Comparison of ENCODE assay signal across 22 cellular contexts in the genomic region with DNA sequence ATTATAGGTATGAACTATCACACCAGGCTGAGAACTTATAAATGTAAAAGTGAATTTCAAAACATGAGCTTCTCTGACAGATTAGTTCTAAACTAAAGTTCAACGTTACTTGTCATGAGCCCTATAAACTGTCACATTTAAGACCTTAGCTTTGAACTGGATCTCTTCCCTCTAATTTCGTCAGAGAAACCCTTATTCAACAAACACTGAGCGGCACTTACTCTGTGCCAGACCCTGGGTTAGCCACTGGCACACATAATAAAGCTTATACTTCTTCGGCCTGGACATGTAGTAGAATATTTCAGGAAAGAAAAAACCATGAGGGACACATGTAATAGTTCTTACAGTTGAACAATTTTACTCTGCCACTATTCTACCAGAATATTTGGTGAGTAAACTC. TPM values are rescaled to one million over a fixed set of nuclear protein-coding genes. Genes with fewer than 3 reads are reported as not detected.
DNase-seq lines count a peak whose midpoint lies in the region; ATAC-seq, FAIRE-seq and TF ChIP-seq lines count a peak whose summit lies in the region.
"Had no signal": no experiment of that assay in that cellular context is flagged by ENCODE, and none has a peak within 500 bp of the region (broad histone marks: within the 10 kb centered on the region; RNA-seq: fewer than 3 reads in every experiment).

No MANE protein-coding gene starts in this region.

- no peak overlapping the region for H2AFZ ChIP-seq in GM12878 (ENCODE audit: control insufficient read depth, low read depth, low read length)

- no peak overlapping the region for H3K9ac ChIP-seq in GM12878 (ENCODE audit: control insufficient read depth, insufficient read depth, low read length)

- TF ChIP-seq EP300 in GM12878 (IDR thresholded peaks at IDR 0.05; ENCODE audit: borderline replicate concordance in 1 of 2, control insufficient read depth in 1 of 2, low read depth in 2 of 2, low read length in 2 of 2) = no peak

- H3K79me2 ChIP-seq in GM12878 (ENCODE audit: control insufficient read depth, insufficient read depth, low read length) = peaks cover 88% of the 10 kb centered on the region

- no peak overlapping the region for H3K4me3 Mint-ChIP-seq in CD4-positive, CD25-positive, alpha-beta regulatory T cell
- H3K4me3 Mint-ChIP-seq in CD8-positive, alpha-beta memory T cell = no peak overlapping the region
- H3K4me3 Mint-ChIP-seq in natural killer cell = no peak overlapping the region
- H3K4me3 Mint-ChIP-seq in naive thymus-derived CD8-positive, alpha-beta T cell = no peak overlapping the region
- H3K4me3 Mint-ChIP-seq: activated naive CD4-positive, alpha-beta T cell treated with anti-CD3 and anti-CD28 coated beads for 36 hours; HFFc6; neural crest cell; stimulated activated effector memory CD8-positive, alpha-beta T cell treated with anti-CD3 and anti-CD28 coated beads, Interleukin-12 subunit alpha, Interleukin-12 subunit beta, amount 100 ng/mL, for 72 hours had no signal

- no peak overlapping the region for H3K4me2 ChIP-seq in GM12878 (ENCODE audit: control insufficient read depth, insufficient read depth)

- H3K4me1 Mint-ChIP-seq in CD4-positive, CD25-positive, alpha-beta regulatory T cell = peaks cover 28 to 84% (median 60%) of the 10 kb centered on the region in 4 donors
- peaks cover 67 to 82% (median 79%) of the 10 kb centered on the region in 3 donors for H3K4me1 Mint-ChIP-seq in CD8-positive, alpha-beta memory T cell
- H3K4me1 Mint-ChIP-seq in natural killer cell = peaks cover 43 to 62% of the 10 kb centered on the region in 2 donors
- H3K4me1 Mint-ChIP-seq in naive thymus-derived CD8-positive, alpha-beta T cell = peaks cover 33 to 68% (median 52%) of the 10 kb centered on the region in 4 donors

- no peak for DNase-seq in CD4-positive, CD25-positive, alpha-beta regulatory T cell
- no peak for DNase-seq in CD8-positive, alpha-beta memory T cell
- DNase-seq in GM12878 (ENCODE audit: low read depth, low spot score) = no peak
- DNase-seq in natural killer cell = no peak
- DNase-seq in naive thymus-derived CD8-positive, alpha-beta T cell = no peak
- DNase-seq in KG1 (lab: John Stamatoyannopoulos, UW) = no peak
- DNase-seq: activated CD4-positive, alpha-beta T cell treated with anti-CD3 and anti-CD28 coated beads for 48 hours; activated naive CD4-positive, alpha-beta T cell treated with anti-CD3 and anti-CD28 coated beads for 36 hours; activated T-cell treated with anti-CD3 and anti-CD28 coated beads for 4 hours; Calu3; HFFc6; kidney; NCI-H146; NCI-H748 treated with DMSO at 0.1 percent for 48 hours; OCI-M1; stimulated activated CD4-positive, alpha-beta T cell treated with anti-CD3 and anti-CD28 coated beads, Interleukin-15, amount 100 ng/mL, for 24 hours; tibial artery had no signal

- intact Hi-C loops in GM12878 (cut with micrococcal nuclease; ENCODE audit: unreplicated experiment) (no loop called here), natural killer cell (cut with micrococcal nuclease) (no loop called here)

- H3K4me1 ChIP-seq in CD4-positive, CD25-positive, alpha-beta regulatory T cell (ENCODE audit: control insufficient read depth, insufficient read depth, low read length, poor library complexity, severe bottlenecking) = peaks cover 50% of the 10 kb centered on the region
- H3K4me1 ChIP-seq in CD8-positive, alpha-beta memory T cell (ENCODE audit: insufficient read depth, low read length) = peaks cover 26% of the 10 kb centered on the region
- H3K4me1 ChIP-seq in GM12878 (ENCODE audit: control insufficient read depth, insufficient read depth, low read length) = peaks cover 29% of the 10 kb centered on the region

- TF ChIP-seq RAD21 in GM12878 (IDR thresholded peaks at IDR 0.05; ENCODE audit: insufficient read depth, low read depth, low read length) = no peak

- peaks cover 6% of the 10 kb centered on the region for H3K36me3 Mint-ChIP-seq in CD4-positive, CD25-positive, alpha-beta regulatory T cell
- peaks cover 0 to 11% (median 5%) of the 10 kb centered on the region in 3 donors for H3K36me3 Mint-ChIP-seq in CD8-positive, alpha-beta memory T cell
- no peaks in the 10 kb centered on the region for H3K36me3 Mint-ChIP-seq in natural killer cell
- H3K36me3 Mint-ChIP-seq in naive thymus-derived CD8-positive, alpha-beta T cell = peaks cover 0 to 5% (median 0%) of the 10 kb centered on the region in 3 donors

- BruUV-seq in GM12878 (replicated peaks; lab: Mats Ljungman, UMichigan) = no TSS peak

- TF ChIP-seq POLR2A in GM12878 (IDR thresholded peaks at IDR 0.05; ENCODE audit: low read depth, low read length) = no peak

- H3K27me3 ChIP-seq in CD4-positive, CD25-positive, alpha-beta regulatory T cell (ENCODE audit: control insufficient read depth, insufficient read depth, low read length) = no peaks in the 10 kb centered on the region
- H3K27me3 ChIP-seq in CD8-positive, alpha-beta memory T cell (ENCODE audit: insufficient read depth, low read length, poor library complexity, severe bottlenecking) = no peaks in the 10 kb centered on the region
- H3K27me3 ChIP-seq in GM12878 (replicated peaks in 1 of 2; ENCODE audit: control insufficient read depth in 2 of 2, insufficient read depth in 2 of 2, low read length in 1 of 2) = no peaks in the 10 kb centered on the region
- H3K27me3 ChIP-seq: tibial artery had no signal

- CTCF ChIA-PET in CD8-positive, alpha-beta memory T cell (lab: Charles Lee) = no interaction called here
- CTCF ChIA-PET in GM12878 (lab: Yijun Ruan, JAX) = interaction anchor here (0.6 to 1.8 kb wide), 7 partner anchors 16 to 534 kb away, joined by 3 to 13 read pairs (median 3); no protein-coding TSS in a partner anchor

- WGBS in GM12878 (ENCODE audit: insufficient coverage, insufficient replicate concordance, low lambda C conversion rate, missing lambda C conversion rate) = 95% methylated on average over 4 of the region's 4 CpGs

- no peak for FAIRE-seq in GM12878 (lab: Jason Lieb, UNC)
- FAIRE-seq: colon, endometrium, kidney had no signal

- no peaks in the 10 kb centered on the region for H3K27me3 Mint-ChIP-seq in CD4-positive, CD25-positive, alpha-beta regulatory T cell
- no peaks in the 10 kb centered on the region for H3K27me3 Mint-ChIP-seq in CD8-positive, alpha-beta memory T cell
- no peaks in the 10 kb centered on the region for H3K27me3 Mint-ChIP-seq in natural killer cell (ENCODE audit: low read depth in 2 of 2)
- no peaks in the 10 kb centered on the region for H3K27me3 Mint-ChIP-seq in naive thymus-derived CD8-positive, alpha-beta T cell

- H3K27ac Mint-ChIP-seq in CD4-positive, CD25-positive, alpha-beta regulatory T cell = peak overlapping the region in 2 of 3 donors; percentile 36 to 44
- H3K27ac Mint-ChIP-seq in CD8-positive, alpha-beta memory T cell = peak overlapping the region; percentile 7 to 79 (median 51)
- H3K27ac Mint-ChIP-seq in natural killer cell = peak overlapping the region; percentile 54 to 60
- peak overlapping the region in 5 of 10 donors; percentile 22 to 72 (median 36) for H3K27ac Mint-ChIP-seq in naive thymus-derived CD8-positive, alpha-beta T cell
- H3K27ac Mint-ChIP-seq: activated naive CD4-positive, alpha-beta T cell treated with anti-CD3 and anti-CD28 coated beads for 36 hours; HFFc6; stimulated activated effector memory CD8-positive, alpha-beta T cell treated with anti-CD3 and anti-CD28 coated beads, Interleukin-12 subunit alpha, Interleukin-12 subunit beta, amount 100 ng/mL, for 72 hours had no signal

- in situ Hi-C loops in GM12878 (cut with MboI) = no loop called here

- POLR2A ChIA-PET in CD8-positive, alpha-beta memory T cell (lab: Charles Lee) = interaction anchor here (0.9 kb wide), 1 partner anchor 35 kb away, joined by 3 read pairs; no protein-coding TSS in a partner anchor
- POLR2A ChIA-PET in GM12878 (lab: Charles Lee) = interaction anchor here (0.6 to 1.5 kb wide), 7 partner anchors 9 to 203 kb away, joined by 3 to 4 read pairs (median 3); a partner anchor contains a TSS
- POLR2A ChIA-PET in naive thymus-derived CD8-positive, alpha-beta T cell (lab: Charles Lee) = no interaction called here

- ATAC-seq in CD4-positive, CD25-positive, alpha-beta regulatory T cell (ENCODE audit: low read depth in 2 of 2) = no peak
- no peak for ATAC-seq in GM12878
- ATAC-seq in natural killer cell = no peak
- no peak for ATAC-seq in HG02678 (IDR thresholded peaks at IDR 0.05; ENCODE audit: unreplicated experiment)
- no peak for ATAC-seq in naive thymus-derived CD8-positive, alpha-beta T cell
- ATAC-seq: stimulated activated effector memory CD8-positive, alpha-beta T cell treated with anti-CD3 and anti-CD28 coated beads, Interleukin-12 subunit alpha, Interleukin-12 subunit beta, amount 100 ng/mL, for 72 hours had no signal

- SMC1A ChIA-PET in GM12878 (lab: Charles Lee; ENCODE audit: uncharacterized antibody, unreplicated experiment) = interaction anchor here (1.0 to 2.8 kb wide), 12 partner anchors 9 to 153 kb away, joined by 3 to 12 read pairs (median 4); a partner anchor contains a TSS

- peak overlapping the region; percentile 54 for H3K27ac ChIP-seq in CD4-positive, CD25-positive, alpha-beta regulatory T cell (ENCODE audit: insufficient read depth, low read length, poor library complexity, severe bottlenecking)
- no peak overlapping the region for H3K27ac ChIP-seq in CD8-positive, alpha-beta memory T cell (ENCODE audit: low read depth, low read length)
- H3K27ac ChIP-seq in GM12878 (ENCODE audit: control insufficient read depth, insufficient read depth) = peak overlapping the region; percentile 71
- H3K27ac ChIP-seq: tibial artery had no signal

- TF ChIP-seq CTCF in GM12878 (IDR thresholded peaks at IDR 0.05 in 2 of 3, conservative IDR thresholded peaks at IDR 0.05 in 1 of 3; ENCODE audit: control insufficient read depth in 2 of 3, extremely low read depth in 1 of 3, insufficient read depth in 1 of 3, low read depth in 3 of 3, low read length in 3 of 3) = no peak
- no peak for TF ChIP-seq CTCF in natural killer cell (IDR thresholded peaks at IDR 0.05)

- RAD21 ChIA-PET in GM12878 (lab: Charles Lee; ENCODE audit: unreplicated experiment) = interaction anchor here (0.6 to 1.6 kb wide), 7 partner anchors 10 to 241 kb away, joined by 3 to 5 read pairs (median 3); no protein-coding TSS in a partner anchor

- H3K9me3 Mint-ChIP-seq in CD4-positive, CD25-positive, alpha-beta regulatory T cell = no peaks in the 10 kb centered on the region
- H3K9me3 Mint-ChIP-seq in CD8-positive, alpha-beta memory T cell = no peaks in the 10 kb centered on the region
- no peaks in the 10 kb centered on the region for H3K9me3 Mint-ChIP-seq in natural killer cell
- no peaks in the 10 kb centered on the region for H3K9me3 Mint-ChIP-seq in naive thymus-derived CD8-positive, alpha-beta T cell
- H3K9me3 Mint-ChIP-seq: activated naive CD4-positive, alpha-beta T cell treated with anti-CD3 and anti-CD28 coated beads for 36 hours; HFFc6; neural crest cell; stimulated activated effector memory CD8-positive, alpha-beta T cell treated with anti-CD3 and anti-CD28 coated beads, Interleukin-12 subunit alpha, Interleukin-12 subunit beta, amount 100 ng/mL, for 72 hours had no signal

- no peaks in the 10 kb centered on the region for H3K9me3 ChIP-seq in CD4-positive, CD25-positive, alpha-beta regulatory T cell (ENCODE audit: control insufficient read depth in 2 of 2, low read length in 2 of 2)
- no peaks in the 10 kb centered on the region for H3K9me3 ChIP-seq in CD8-positive, alpha-beta memory T cell (ENCODE audit: low read length)
- H3K9me3 ChIP-seq in GM12878 (replicated peaks; ENCODE audit: control insufficient read depth, insufficient read depth, low read length) = no peaks in the 10 kb centered on the region
- H3K9me3 ChIP-seq: tibial artery had no signal

- H3K36me3 ChIP-seq in CD4-positive, CD25-positive, alpha-beta regulatory T cell (ENCODE audit: control insufficient read depth, insufficient read depth, low read length) = peaks cover 2% of the 10 kb centered on the region
- H3K36me3 ChIP-seq in CD8-positive, alpha-beta memory T cell (ENCODE audit: insufficient read depth, low read length) = no peaks in the 10 kb centered on the region
- H3K36me3 ChIP-seq in GM12878 (ENCODE audit: control insufficient read depth in 2 of 2, insufficient read depth in 2 of 2, low read length in 1 of 2) = no peaks in the 10 kb centered on the region; a peak in 1 of 4 replicates
- H3K36me3 ChIP-seq: tibial artery had no signal

- H4K20me1 ChIP-seq in GM12878 (ENCODE audit: control insufficient read depth, insufficient read depth) = no peaks in the 10 kb centered on the region

- no peak overlapping the region for H3K4me3 ChIP-seq in CD4-positive, CD25-positive, alpha-beta regulatory T cell (ENCODE audit: low read depth, low read length)
- no peak overlapping the region for H3K4me3 ChIP-seq in CD8-positive, alpha-beta memory T cell (ENCODE audit: low read length)
- no peak overlapping the region for H3K4me3 ChIP-seq in GM12878
- H3K4me3 ChIP-seq: tibial artery had no signal

RNA-seq across cellular contexts. Expression of a gene that starts 5.6 kb away (rescaled TPM):
- 87.4 TPM for total RNA-seq in CD4-positive, CD25-positive, alpha-beta regulatory T cell
- polyA plus RNA-seq in CD4-positive, CD25-positive, alpha-beta regulatory T cell = 10 to 100 TPM; 21.4 to 25.2 (median 22.9) TPM
- total RNA-seq in CD8-positive, alpha-beta memory T cell = 10 to 100 TPM; 60.1 to 61.0 TPM
- 20.0 TPM for polyA plus RNA-seq in CD8-positive, alpha-beta memory T cell
- total RNA-seq in GM12878 (2013; cell fraction: nucleolus; rRNA removed) = 89.9 and 94.8 TPM in 2 replicates
- 51.7 and 56.2 TPM in 2 replicates for total RNA-seq in GM12878 (2014; rRNA removed)
- total RNA-seq in GM12878 (2014; rRNA removed; fragmentation: Illumina TruSeq; extraction: Trizol) = 49.5 and 49.6 TPM in 2 replicates
- 50.2 and 53.6 TPM in 2 replicates for total RNA-seq in GM12878 (2021)
- polyA plus RNA-seq in GM12878 (2011; ENCODE audit: low read depth) = 25.4 TPM
- 34.8 and 47.7 TPM in 2 replicates for polyA plus RNA-seq in GM12878 (2011; rRNA removed)
- polyA plus RNA-seq in GM12878 (2011; cell fraction: cytosol; rRNA removed) = 37.2 TPM in 2 replicates
- 46.3 and 49.9 TPM in 2 replicates for polyA plus RNA-seq in GM12878 (2011; cell fraction: nucleus; rRNA removed)
- 35.0 and 38.6 TPM in 2 replicates for polyA plus RNA-seq in GM12878 (2012)
- polyA plus RNA-seq in GM12878 (2014; fragmentation: Illumina TruSeq; extraction: Trizol) = 49.1 and 64.3 TPM in 2 replicates
- 10 to 100 TPM; 10.8 to 15.3 TPM for polyA plus RNA-seq in GM12878 (2014; fragmentation: Nextera tagmentation; extraction: Ambion mirVana)
- 51.7 and 61.8 TPM in 2 replicates for polyA plus RNA-seq in GM12878 (2014; rRNA removed)
- polyA plus RNA-seq in GM12878 (2016; fragmentation: Nextera tagmentation; extraction: Ambion mirVana) = 10 to 100 TPM; 39.8 to 40.0 TPM
- polyA minus RNA-seq in GM12878 (2011; rRNA and poly(A)+ RNA removed) = 80.5 and 103 TPM in 2 replicates
- polyA minus RNA-seq in GM12878 (2011; cell fraction: cytosol; rRNA and poly(A)+ RNA removed) = 33.0 and 33.1 TPM in 2 replicates
- 33.9 and 53.3 TPM in 2 replicates for polyA minus RNA-seq in GM12878 (2011; cell fraction: nucleus; rRNA and poly(A)+ RNA removed)
- total RNA-seq in natural killer cell = 100 to 1,000 TPM; 105 to 123 (median 110) TPM
- 10 to 100 TPM; 50.8 to 52.2 TPM for total RNA-seq in naive thymus-derived CD8-positive, alpha-beta T cell
- 10 to 100 TPM in 2 of 3 donors, 1 to 10 TPM in 1; 7.6 to 12.6 (median 10.4) TPM for polyA plus RNA-seq in naive thymus-derived CD8-positive, alpha-beta T cell

RNA-seq across cellular contexts. Expression of a gene that starts 36.1 kb away (rescaled TPM):
- total RNA-seq in CD4-positive, CD25-positive, alpha-beta regulatory T cell = 9.1 TPM
- 10 to 100 TPM; 13.8 to 20.7 (median 16.9) TPM for polyA plus RNA-seq in CD4-positive, CD25-positive, alpha-beta regulatory T cell
- total RNA-seq in CD8-positive, alpha-beta memory T cell = 10 to 100 TPM in 1 of 2 experiments, 1 to 10 TPM in 1; 8.6 to 10.7 TPM
- 10.9 TPM for polyA plus RNA-seq in CD8-positive, alpha-beta memory T cell
- total RNA-seq in GM12878 (2013; cell fraction: nucleolus; rRNA removed) = 3.6 and 4.7 TPM in 2 replicates
- total RNA-seq in GM12878 (2014; rRNA removed) = 18.5 and 22.0 TPM in 2 replicates
- 17.5 and 19.5 TPM in 2 replicates for total RNA-seq in GM12878 (2014; rRNA removed; fragmentation: Illumina TruSeq; extraction: Trizol)
- 17.7 and 21.9 TPM in 2 replicates for total RNA-seq in GM12878 (2021)
- 28.5 TPM for polyA plus RNA-seq in GM12878 (2011; ENCODE audit: low read depth)
- polyA plus RNA-seq in GM12878 (2011; rRNA removed) = 8.6 and 12.4 TPM in 2 replicates
- polyA plus RNA-seq in GM12878 (2011; cell fraction: cytosol; rRNA removed) = 4.0 and 7.2 TPM in 2 replicates
- 2.6 and 3.4 TPM in 2 replicates for polyA plus RNA-seq in GM12878 (2011; cell fraction: nucleus; rRNA removed)
- polyA plus RNA-seq in GM12878 (2012) = 26.3 and 28.2 TPM in 2 replicates
- polyA plus RNA-seq in GM12878 (2014; fragmentation: Illumina TruSeq; extraction: Trizol) = 6.0 and 16.7 TPM in 2 replicates
- polyA plus RNA-seq in GM12878 (2014; fragmentation: Nextera tagmentation; extraction: Ambion mirVana) = 10 to 100 TPM; 24.2 to 39.6 TPM
- polyA plus RNA-seq in GM12878 (2014; rRNA removed) = 32.3 and 33.3 TPM in 2 replicates
- polyA plus RNA-seq in GM12878 (2016; fragmentation: Nextera tagmentation; extraction: Ambion mirVana) = 10 to 100 TPM; 89.0 to 89.7 TPM
- 0.44 and 0.88 TPM in 2 replicates for polyA minus RNA-seq in GM12878 (2011; rRNA and poly(A)+ RNA removed)
- 3.1 TPM in 1 of 2 replicates, not detected in the other for polyA minus RNA-seq in GM12878 (2011; cell fraction: cytosol; rRNA and poly(A)+ RNA removed)
- polyA minus RNA-seq in GM12878 (2011; cell fraction: nucleus; rRNA and poly(A)+ RNA removed) = 1.5 and 2.2 TPM in 2 replicates
- 1 to 10 TPM; 3.6 to 7.3 (median 5.4) TPM for total RNA-seq in natural killer cell
- 1 to 10 TPM; 4.2 to 5.4 TPM for total RNA-seq in naive thymus-derived CD8-positive, alpha-beta T cell
- 10 to 100 TPM in 1 of 3 donors, 1 to 10 TPM in 2; 9.2 to 12.6 (median 10.0) TPM for polyA plus RNA-seq in naive thymus-derived CD8-positive, alpha-beta T cell

RNA-seq across cellular contexts. Expression of a gene that starts 56.2 kb away (rescaled TPM):
- total RNA-seq in CD4-positive, CD25-positive, alpha-beta regulatory T cell = not detected
- polyA plus RNA-seq in CD4-positive, CD25-positive, alpha-beta regulatory T cell = under 1 TPM in 1 of 4 donors, not detected in 3; 0.15 TPM
- total RNA-seq in CD8-positive, alpha-beta memory T cell = under 1 TPM; 0.35 to 0.62 TPM
- 1.2 TPM for polyA plus RNA-seq in CD8-positive, alpha-beta memory T cell
- total RNA-seq in GM12878 (2013; cell fraction: nucleolus; rRNA removed) = not detected in 2 replicates
- not detected in 2 replicates for total RNA-seq in GM12878 (2014; rRNA removed)
- not detected in 2 replicates for total RNA-seq in GM12878 (2014; rRNA removed; fragmentation: Illumina TruSeq; extraction: Trizol)
- not detected in 2 replicates for total RNA-seq in GM12878 (2021)
- not detected for polyA plus RNA-seq in GM12878 (2011; ENCODE audit: low read depth)
- polyA plus RNA-seq in GM12878 (2011; rRNA removed) = not detected in 2 replicates
- not detected in 2 replicates for polyA plus RNA-seq in GM12878 (2011; cell fraction: cytosol; rRNA removed)
- not detected in 2 replicates for polyA plus RNA-seq in GM12878 (2011; cell fraction: nucleus; rRNA removed)
- polyA plus RNA-seq in GM12878 (2012) = 0.20 and 0.55 TPM in 2 replicates
- polyA plus RNA-seq in GM12878 (2014; fragmentation: Illumina TruSeq; extraction: Trizol) = not detected in 2 replicates
- under 1 TPM; 0.05 TPM for polyA plus RNA-seq in GM12878 (2014; fragmentation: Nextera tagmentation; extraction: Ambion mirVana)
- not detected in 2 replicates for polyA plus RNA-seq in GM12878 (2014; rRNA removed)
- polyA plus RNA-seq in GM12878 (2016; fragmentation: Nextera tagmentation; extraction: Ambion mirVana) = under 1 TPM; 0.11 to 0.16 TPM
- not detected in 2 replicates for polyA minus RNA-seq in GM12878 (2011; rRNA and poly(A)+ RNA removed)
- not detected in 2 replicates for polyA minus RNA-seq in GM12878 (2011; cell fraction: cytosol; rRNA and poly(A)+ RNA removed)
- polyA minus RNA-seq in GM12878 (2011; cell fraction: nucleus; rRNA and poly(A)+ RNA removed) = not detected in 2 replicates
- total RNA-seq in natural killer cell = 1 to 10 TPM; 3.2 to 8.0 (median 7.1) TPM
- total RNA-seq in naive thymus-derived CD8-positive, alpha-beta T cell = under 1 TPM in 1 of 2 experiments, not detected in 1; 0.66 TPM
- polyA plus RNA-seq in naive thymus-derived CD8-positive, alpha-beta T cell = 1 to 10 TPM in 1 of 3 donors, under 1 TPM in 1, not detected in 1; 0.09 to 1.6 TPM
- total RNA-seq: activated naive CD4-positive, alpha-beta T cell treated with anti-CD3 and anti-CD28 coated beads for 36 hours; Calu3; neural crest cell had no signal
